In the genomic region with DNA sequence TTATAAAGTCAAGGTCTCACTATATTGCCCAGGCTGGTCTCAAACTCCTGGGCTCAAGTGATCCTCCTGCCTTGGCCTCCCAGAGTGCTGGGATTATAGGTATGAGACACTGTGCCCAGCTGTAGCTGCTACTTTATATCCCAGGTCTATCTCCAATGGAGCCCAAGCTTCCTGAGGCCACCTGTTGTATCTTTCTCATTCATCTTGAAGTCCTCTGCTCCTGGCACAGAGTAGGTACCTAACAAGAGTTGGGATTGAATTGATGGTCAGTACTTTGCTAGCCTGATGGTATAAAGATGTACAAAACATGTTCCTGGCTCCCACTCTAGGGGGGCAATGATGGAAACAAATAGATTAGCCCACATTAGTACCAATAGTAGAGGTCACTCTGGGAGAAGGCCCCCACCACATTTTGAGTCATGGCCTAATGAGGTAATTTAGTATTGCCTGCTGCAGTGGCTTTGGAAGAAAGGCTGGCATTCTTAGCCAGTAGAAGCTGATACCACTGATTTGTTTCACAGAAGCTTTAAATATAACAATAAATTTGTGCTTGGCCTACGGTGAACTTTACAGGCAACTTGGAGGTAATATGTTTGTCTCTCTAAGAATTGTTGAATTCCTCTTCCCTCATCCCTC, we compare ENCODE assay signal across 11 cellular contexts. TPM values are rescaled to one million over a fixed set of nuclear protein-coding genes. Genes with fewer than 3 reads are reported as not detected.
DNase-seq lines count a peak whose midpoint lies in the region; ATAC-seq and TF ChIP-seq lines count a peak whose summit lies in the region.
"Had no signal": no experiment of that assay in that cellular context is flagged by ENCODE, and none has a peak within 500 bp of the region (broad histone marks: within the 10 kb centered on the region; RNA-seq: fewer than 3 reads in every experiment).

No MANE protein-coding gene starts in this region.

- no peaks in the 10 kb centered on the region for H3K36me3 ChIP-seq in CD4-positive, alpha-beta memory T cell (ENCODE audit: insufficient read depth, low read length)
- H3K36me3 ChIP-seq in Loucy (ENCODE audit: insufficient read depth, low read length) (no peaks in the 10 kb centered on the region), trophoblast cell (ENCODE audit: control insufficient read depth in 1 of 2, insufficient read depth in 2 of 2, low read length in 2 of 2) (peaks cover 2% of the 10 kb centered on the region in 2 experiments), left ventricle myocardium inferior (no peaks in the 10 kb centered on the region)

- no peak overlapping the region for H3K4me3 ChIP-seq in CD4-positive, alpha-beta memory T cell (ENCODE audit: low read length in 2 of 2)
- H3K4me3 ChIP-seq in Loucy (ENCODE audit: low read length, poor library complexity, severe bottlenecking) (peak overlapping the region; percentile 31), trophoblast cell (ENCODE audit: low read depth, low read length) (no peak overlapping the region), left ventricle myocardium inferior (no peak overlapping the region)

- WGBS in trophoblast cell (ENCODE audit: extremely low coverage, insufficient coverage, insufficient read length): no CpG with 5 or more reads among the region's 1 CpG

- H3K4me2 ChIP-seq in Loucy (ENCODE audit: low read depth, low read length, poor library complexity, severe bottlenecking): peak overlapping the region; percentile 83
- no peak overlapping the region for H3K4me2 ChIP-seq in trophoblast cell (ENCODE audit: low read length)
- H3K4me2 ChIP-seq: KMS-11 had no signal

- H3K27ac ChIP-seq in CD4-positive, alpha-beta memory T cell (ENCODE audit: low read depth, low read length): peak overlapping the region; percentile 65
- H3K27ac ChIP-seq in trophoblast cell (ENCODE audit: low read depth, low read length) (no peak overlapping the region), left ventricle myocardium inferior (replicated peaks) (no peak overlapping the region)
- H3K27ac ChIP-seq: KMS-11 had no signal

- H3K36me3 Mint-ChIP-seq in CD4-positive, alpha-beta memory T cell: peaks cover 0 to 23% of the 10 kb centered on the region in 2 donors

- POLR2A ChIA-PET in CD4-positive, alpha-beta memory T cell (lab: Charles Lee; ENCODE audit: partially characterized antibody): interaction anchor here (0.7 to 4.6 kb wide), 5 partner anchors 32 to 326 kb away, joined by 3 to 23 read pairs (median 6); no protein-coding TSS in a partner anchor

- peaks cover 100% of the 10 kb centered on the region for H4K20me1 ChIP-seq in Loucy (ENCODE audit: insufficient read depth, low read length, poor library complexity, severe bottlenecking)

- H3K79me1 ChIP-seq in trophoblast cell (ENCODE audit: low read length): peaks cover 1% of the 10 kb centered on the region

- no peak for ATAC-seq in GM19397 (IDR thresholded peaks at IDR 0.05; ENCODE audit: unreplicated experiment)

- no peak overlapping the region for H2AK5ac ChIP-seq in trophoblast cell (ENCODE audit: low read length)

- no peak overlapping the region for H2BK12ac ChIP-seq in trophoblast cell (ENCODE audit: low read length)

- peaks cover 0 to 2% (median 0%) of the 10 kb centered on the region in 8 donors for H3K9me3 Mint-ChIP-seq in CD4-positive, alpha-beta memory T cell

- no peaks in the 10 kb centered on the region for H3K27me3 ChIP-seq in CD4-positive, alpha-beta memory T cell (ENCODE audit: insufficient read depth, low read length)
- H3K27me3 ChIP-seq in Loucy (ENCODE audit: insufficient read depth, low read length, poor library complexity, severe bottlenecking) (no peaks in the 10 kb centered on the region), trophoblast cell (ENCODE audit: insufficient read depth, low read length) (no peaks in the 10 kb centered on the region), left ventricle myocardium inferior (ENCODE audit: low read depth) (no peaks in the 10 kb centered on the region)

- no peak overlapping the region for H4K8ac ChIP-seq in trophoblast cell (ENCODE audit: low read depth, low read length)

- peaks cover 95% of the 10 kb centered on the region for H3K79me2 ChIP-seq in Loucy (ENCODE audit: insufficient read depth, low read length)
- peaks cover 9% of the 10 kb centered on the region for H3K79me2 ChIP-seq in trophoblast cell (ENCODE audit: control insufficient read depth, insufficient read depth, low read length, poor library complexity)

- intact Hi-C loops in CD4-positive, alpha-beta memory T cell (cut with micrococcal nuclease): no loop called here
- intact Hi-C loops in left ventricle myocardium inferior (cut with micrococcal nuclease): no loop called here

- no peaks in the 10 kb centered on the region for H3K9me2 ChIP-seq in Loucy (replicated peaks; ENCODE audit: low read depth, low read length)

- CTCF ChIA-PET in CD4-positive, alpha-beta memory T cell (lab: Charles Lee; ENCODE audit: partially characterized antibody): interaction anchor here (0.7 to 3.2 kb wide), 5 partner anchors 11 to 73 kb away, joined by 3 to 13 read pairs (median 5); no protein-coding TSS in a partner anchor

- no peak for DNase-seq in CD4-positive, alpha-beta memory T cell
- DNase-seq in astrocyte of the hippocampus (ENCODE audit: low read depth, low spot score) (peak; percentile 60), trophoblast cell (no peak), DMS79 (lab: John Stamatoyannopoulos, UW) (no peak), left ventricle myocardium inferior (no peak), NCI-H1436 treated with DMSO at 0.1 percent for 48 hours (lab: John Stamatoyannopoulos, UW) (no peak)
- DNase-seq: Caco-2, HCEC 1CT had no signal

- H4K91ac ChIP-seq in trophoblast cell (ENCODE audit: low read depth, low read length): no peak overlapping the region

- H3K4ac ChIP-seq in trophoblast cell (ENCODE audit: low read depth, low read length): peak overlapping the region; percentile 18

- H3F3A ChIP-seq in Loucy (ENCODE audit: low read depth): no peaks in the 10 kb centered on the region

- no peak overlapping the region for H3K14ac ChIP-seq in trophoblast cell (ENCODE audit: low read length)

- no peak overlapping the region for H2BK5ac ChIP-seq in trophoblast cell (ENCODE audit: low read depth, low read length, poor library complexity)

- no peak for TF ChIP-seq CTCF in Loucy (conservative IDR thresholded peaks at IDR 0.05; ENCODE audit: low read length)
- no peak for TF ChIP-seq CTCF in left ventricle myocardium inferior (IDR thresholded peaks at IDR 0.05; ENCODE audit: borderline replicate concordance)

- H3K4me1 ChIP-seq in CD4-positive, alpha-beta memory T cell (ENCODE audit: insufficient read depth, low read length): peaks cover 98% of the 10 kb centered on the region
- peaks cover 96% of the 10 kb centered on the region for H3K4me1 ChIP-seq in Loucy (ENCODE audit: insufficient read depth, low read length, poor library complexity, severe bottlenecking)
- peaks cover 3 to 5% of the 10 kb centered on the region in 2 experiments for H3K4me1 ChIP-seq in trophoblast cell (ENCODE audit: control insufficient read depth in 1 of 2, insufficient read depth in 2 of 2, low read length in 2 of 2)
- H3K4me1 ChIP-seq in left ventricle myocardium inferior: peaks cover 100% of the 10 kb centered on the region

- peak overlapping the region; percentile 74 to 96 (median 90) for H3K27ac Mint-ChIP-seq in CD4-positive, alpha-beta memory T cell

- H3K18ac ChIP-seq in trophoblast cell (ENCODE audit: low read length): no peak overlapping the region

- H4K12ac ChIP-seq in trophoblast cell (ENCODE audit: low read depth, low read length): no peak overlapping the region

- H3K9ac ChIP-seq in Loucy (ENCODE audit: low read depth, low read length, poor library complexity, severe bottlenecking) (peak overlapping the region; percentile 17), trophoblast cell (ENCODE audit: low read length) (no peak overlapping the region)
- H3K9ac ChIP-seq: KMS-11 had no signal

- no peaks in the 10 kb centered on the region for H3K27me3 Mint-ChIP-seq in CD4-positive, alpha-beta memory T cell

- H3K4me3 Mint-ChIP-seq in CD4-positive, alpha-beta memory T cell: peak overlapping the region; percentile 12 to 98 (median 82)

- H2AFZ ChIP-seq in Loucy (ENCODE audit: low read length) (no peak overlapping the region), trophoblast cell (ENCODE audit: insufficient read depth, low read length, poor library complexity) (no peak overlapping the region)

- no peak overlapping the region for H3K23ac ChIP-seq in trophoblast cell (ENCODE audit: low read length)

- H3K9me3 ChIP-seq in CD4-positive, alpha-beta memory T cell (ENCODE audit: control insufficient read depth in 1 of 2, low read length in 2 of 2): no peaks in the 10 kb centered on the region
- no peaks in the 10 kb centered on the region for H3K9me3 ChIP-seq in Loucy (ENCODE audit: insufficient read depth, low read depth, low read length)
- no peaks in the 10 kb centered on the region for H3K9me3 ChIP-seq in trophoblast cell (ENCODE audit: insufficient read depth, low read depth, low read length)
- H3K9me3 ChIP-seq in left ventricle myocardium inferior (replicated peaks): no peaks in the 10 kb centered on the region
- H3K9me3 ChIP-seq: Caco-2 had no signal

- H2BK120ac ChIP-seq in trophoblast cell (ENCODE audit: insufficient read depth, low read length, poor library complexity): no peak overlapping the region

- peaks cover 79 to 98% (median 88%) of the 10 kb centered on the region in 4 donors for H3K4me1 Mint-ChIP-seq in CD4-positive, alpha-beta memory T cell

RNA-seq across cellular contexts. Expression of gene PTPN1, which starts 5.4 kb away (rescaled TPM):
- total RNA-seq in CD4-positive, alpha-beta memory T cell: 10 to 100 TPM; 59.5 to 61.5 TPM
- 10 to 100 TPM; 21.0 to 41.0 TPM for polyA plus RNA-seq in CD4-positive, alpha-beta memory T cell
- 27.0 and 27.9 TPM in 2 replicates for polyA plus RNA-seq in trophoblast cell (2013)
- total RNA-seq in left ventricle myocardium inferior: 25.7 TPM
